1 cellular context compared by ENCODE assay signal in genomic region chr17:60639019-60639330, GRCh38.
TF ChIP-seq lines count a peak whose summit lies in the region.

No MANE protein-coding gene starts in this region.

TF ChIP-seq in WTC11, 78 proteins besides CTCF, POLR2A, EP300 and RAD21 (continued from another document):
- TF ChIP-seq, protein P1, sequence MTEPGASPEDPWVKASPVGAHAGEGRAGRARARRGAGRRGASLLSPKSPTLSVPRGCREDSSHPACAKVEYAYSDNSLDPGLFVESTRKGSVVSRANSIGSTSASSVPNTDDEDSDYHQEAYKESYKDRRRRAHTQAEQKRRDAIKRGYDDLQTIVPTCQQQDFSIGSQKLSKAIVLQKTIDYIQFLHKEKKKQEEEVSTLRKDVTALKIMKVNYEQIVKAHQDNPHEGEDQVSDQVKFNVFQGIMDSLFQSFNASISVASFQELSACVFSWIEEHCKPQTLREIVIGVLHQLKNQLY (CRISPR knock-in tag; IDR thresholded peaks at IDR 0.05), result no peak
